In genomic region chr3:67578416-67578815, GRCh38 we compare ENCODE assay signal across 19 cellular contexts.
DNase-seq lines count a peak whose midpoint lies in the region; TF ChIP-seq lines count a peak whose summit lies in the region.
"Had no signal": no experiment of that assay in that cellular context is flagged by ENCODE, and none has a peak within 500 bp of the region (broad histone marks: within the 10 kb centered on the region; RNA-seq: fewer than 3 reads in every experiment).

No MANE protein-coding gene starts in this region.

- no TSS peak for BruUV-seq in OCI-LY7 (replicated peaks; lab: Mats Ljungman, UMichigan)

- H4K8ac ChIP-seq in neuronal stem cell (ENCODE audit: low read depth, low read length), result no peak overlapping the region

- no peaks in the 10 kb centered on the region for H4K20me1 ChIP-seq in OCI-LY7 (ENCODE audit: insufficient read depth, low read length)

- TF ChIP-seq CTCF in OCI-LY7 (conservative IDR thresholded peaks at IDR 0.05; ENCODE audit: low read length), result no peak

- no peak overlapping the region for H3K18ac ChIP-seq in neuronal stem cell (ENCODE audit: low read length)

- H3K27me3 ChIP-seq in iPS DF 6.9 (ENCODE audit: control insufficient read depth, insufficient read depth, low read length) (no peaks in the 10 kb centered on the region), neuronal stem cell (ENCODE audit: control insufficient read depth in 3 of 3, insufficient read depth in 3 of 3, low read depth in 1 of 3, low read length in 3 of 3) (no peaks in the 10 kb centered on the region)
- H3K27me3 ChIP-seq: body of pancreas had no signal

- H3K36me3 ChIP-seq in iPS DF 6.9 (ENCODE audit: control insufficient read depth, insufficient read depth, low read length), result no peaks in the 10 kb centered on the region
- no peaks in the 10 kb centered on the region for H3K36me3 ChIP-seq in neuronal stem cell (replicated peaks in 1 of 2; ENCODE audit: control insufficient read depth in 2 of 2, insufficient read depth in 2 of 2, low read length in 2 of 2)
- H3K36me3 ChIP-seq in OCI-LY7 (ENCODE audit: insufficient read depth, low read length), result peaks cover 5% of the 10 kb centered on the region; the same call in 1 of the 2 replicates

- DNase-seq in HT1080 (ENCODE audit: low read depth), result peak; percentile 1
- peak; percentile 37 for DNase-seq in dermis blood vessel endothelial cell
- peak; percentile 4 for DNase-seq in iPS DF 6.9 (ENCODE audit: low read depth, low spot score)
- peak; percentile 9 for DNase-seq in neuronal stem cell (ENCODE audit: low spot score)
- no peak for DNase-seq in OCI-LY7 (ENCODE audit: low spot score)
- DNase-seq in SHP77 (lab: John Stamatoyannopoulos, UW), result no peak
- DNase-seq in GM19238 (ENCODE audit: insufficient read length, low spot score), result no peak
- DNase-seq in activated effector memory CD4-positive, alpha-beta T cell treated with Interleukin-2 at 50 U/mL for 16 hours, result no peak
- DNase-seq: activated CD4-positive, alpha-beta T cell treated with anti-CD3 and anti-CD28 coated beads, Interleukin-2, amount 50 U/mL, for 48 hours; activated T-cell treated with anti-CD3 and anti-CD28 coated beads, Interleukin-2, amount 50 U/mL, for 48 hours; body of pancreas; left cardiac atrium; NCI-H146; posterior cingulate gyrus; right cardiac atrium; RPMI8226; stimulated activated naive CD8-positive, alpha-beta T cell treated with anti-CD3 and anti-CD28 coated beads, Interleukin-15, Interleukin-2, amounts not matched to agents 100 U/mL and 50 U/mL, for 24 hours had no signal

- H3K4me1 ChIP-seq in iPS DF 6.9 (ENCODE audit: control insufficient read depth, insufficient read depth, low read length) (0 out of 2 replicates have a peak, but pooled peaks cover 1% of the 10 kb centered on the region), neuronal stem cell (ENCODE audit: control insufficient read depth in 2 of 2, insufficient read depth in 1 of 2, low read depth in 1 of 2, low read length in 2 of 2) (peaks cover 4 to 6% of the 10 kb centered on the region in 2 donors), OCI-LY7 (ENCODE audit: insufficient read depth, low read length, poor library complexity, severe bottlenecking) (no peaks in the 10 kb centered on the region)
- H3K4me1 ChIP-seq: body of pancreas had no signal

- intact Hi-C loops in OCI-LY7 (cut with micrococcal nuclease; ENCODE audit: unreplicated experiment), result no loop called here

- H3K23ac ChIP-seq in neuronal stem cell (ENCODE audit: low read depth, low read length, poor library complexity), result no peak overlapping the region

- H2AK5ac ChIP-seq in neuronal stem cell (ENCODE audit: low read depth, low read length), result no peak overlapping the region

- no peaks in the 10 kb centered on the region for H3K79me1 ChIP-seq in neuronal stem cell (ENCODE audit: low read depth, low read length)

- H2BK15ac ChIP-seq in neuronal stem cell (ENCODE audit: low read length), result no peak overlapping the region

- peak overlapping the region; percentile 76 for H2AFZ ChIP-seq in neuronal stem cell (ENCODE audit: low read length)
- no peak overlapping the region for H2AFZ ChIP-seq in OCI-LY7 (ENCODE audit: low read length)

- H4K91ac ChIP-seq in neuronal stem cell (ENCODE audit: low read depth, low read length, poor library complexity), result no peak overlapping the region

- H2BK12ac ChIP-seq in neuronal stem cell (ENCODE audit: low read length), result no peak overlapping the region

- H3K27ac ChIP-seq in iPS DF 6.9 (ENCODE audit: low read length) (no peak overlapping the region), neuronal stem cell (replicated peaks; ENCODE audit: low read length) (no peak overlapping the region), OCI-LY7 (ENCODE audit: low read depth, low read length, poor library complexity, severe bottlenecking) (no peak overlapping the region)
- H3K27ac ChIP-seq: body of pancreas, SK-N-MC had no signal

- POLR2A ChIA-PET in OCI-LY7 (lab: Charles Lee), result no interaction called here

- H3K4me2 ChIP-seq in neuronal stem cell (ENCODE audit: insufficient read depth, low read length, poor library complexity, severe bottlenecking), result no peak overlapping the region
- no peak overlapping the region for H3K4me2 ChIP-seq in OCI-LY7 (ENCODE audit: low read length)
- H3K4me2 ChIP-seq: smooth muscle cell had no signal

- no peak overlapping the region for H3K14ac ChIP-seq in neuronal stem cell (ENCODE audit: low read length)

- H3K4ac ChIP-seq in neuronal stem cell (ENCODE audit: low read length), result no peak overlapping the region

- H2BK5ac ChIP-seq in neuronal stem cell (ENCODE audit: low read length), result no peak overlapping the region

- H3K9me2 ChIP-seq in OCI-LY7 (ENCODE audit: insufficient read depth, low read length), result no peaks in the 10 kb centered on the region

- WGBS in iPS DF 6.9 (ENCODE audit: insufficient coverage, insufficient read length), result no CpG with 5 or more reads among the region's 5 CpGs
- no CpG with 5 or more reads among the region's 5 CpGs for WGBS in neuronal stem cell (ENCODE audit: extremely low coverage in 2 of 2, insufficient read length in 2 of 2, insufficient replicate concordance in 1 of 2), 2 donors

- no peak overlapping the region for H2BK120ac ChIP-seq in neuronal stem cell (ENCODE audit: low read depth, low read length)

- CTCF ChIA-PET in OCI-LY7 (lab: Charles Lee; ENCODE audit: unreplicated experiment), result no interaction called here

- H3K79me2 ChIP-seq in OCI-LY7 (ENCODE audit: insufficient read depth, low read depth, low read length), result no peaks in the 10 kb centered on the region

- no peak overlapping the region for H3K9ac ChIP-seq in neuronal stem cell (ENCODE audit: low read depth, low read length, poor library complexity)

- H3K4me3 ChIP-seq in iPS DF 6.9 (ENCODE audit: low read length) (no peak overlapping the region), neuronal stem cell (ENCODE audit: low read length in 2 of 2) (peak overlapping the region in 1 of 2 donors; percentile 2), OCI-LY7 (ENCODE audit: low read depth, low read length, poor library complexity, severe bottlenecking) (no peak overlapping the region)
- H3K4me3 ChIP-seq: body of pancreas, SK-N-MC, smooth muscle cell had no signal

- H3K9me3 ChIP-seq in iPS DF 6.9 (ENCODE audit: control insufficient read depth, insufficient read depth, low read length) (no peaks in the 10 kb centered on the region), neuronal stem cell (replicated peaks in 1 of 2; ENCODE audit: control insufficient read depth in 2 of 2, insufficient read depth in 1 of 2, low read depth in 1 of 2, low read length in 2 of 2) (peaks cover 2 to 4% of the 10 kb centered on the region in 2 donors), OCI-LY7 (ENCODE audit: low read length) (no peaks in the 10 kb centered on the region)
- H3K9me3 ChIP-seq: body of pancreas had no signal

Comparison
In these comparisons a context has a peak if more than half of its experiments do, and no peak if none do; other contexts are left out.
1. DNase-seq: peak in HT1080 (single experiment), dermis blood vessel endothelial cell (single experiment), iPS DF 6.9 (single experiment) and neuronal stem cell (single experiment); none in OCI-LY7 (single experiment), SHP77 (0 of 2), GM19238 (single experiment) and activated effector memory CD4-positive, alpha-beta T cell treated with Interleukin-2 at 50 U/mL for 16 hours (single experiment).